Comparison of ENCODE assay signal across 20 cellular contexts in the genomic region with DNA sequence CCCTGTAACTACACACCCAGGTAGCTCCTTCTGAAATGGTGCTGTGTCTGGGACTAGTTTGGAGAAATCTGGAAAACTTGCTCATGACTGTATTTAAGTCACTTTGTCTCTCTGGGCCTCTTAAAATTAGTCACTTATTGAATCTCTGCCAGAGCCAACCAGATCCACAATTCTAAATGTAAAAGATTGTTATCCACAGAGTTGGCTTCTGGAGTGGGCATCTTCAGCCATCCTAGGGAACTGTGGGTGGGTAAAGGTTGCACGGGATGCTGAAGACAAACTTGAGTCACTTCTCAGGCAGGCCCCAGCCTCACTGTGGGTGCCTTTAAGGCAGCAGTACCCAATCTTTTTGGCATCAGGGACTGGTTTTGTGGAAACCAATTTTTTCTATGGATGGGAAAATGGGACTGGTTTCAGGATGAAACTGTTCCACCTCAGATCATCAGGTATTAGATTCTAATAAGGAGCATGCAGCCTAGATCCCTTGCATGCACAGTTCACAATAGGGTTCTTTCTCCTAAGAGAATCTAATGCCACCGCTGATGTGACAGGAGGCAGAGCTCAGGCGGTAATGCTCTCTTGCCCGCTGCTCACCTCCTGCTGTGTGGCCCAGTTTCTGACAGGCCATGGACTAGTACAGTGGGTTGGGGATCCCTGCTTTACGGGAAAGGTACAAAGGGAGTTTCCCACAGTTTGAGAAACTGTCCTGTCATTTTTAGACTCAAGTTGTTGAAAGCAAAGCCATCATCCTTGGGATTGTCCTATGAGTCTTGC.
A peak's percentile ranks its signal among the peaks of the same experiment; 100 is the strongest.
DNase-seq lines count a peak whose midpoint lies in the region; ATAC-seq, FAIRE-seq and TF ChIP-seq lines count a peak whose summit lies in the region.
"Had no signal": no experiment of that assay in that cellular context is flagged by ENCODE, and none has a peak within 500 bp of the region (broad histone marks: within the 10 kb centered on the region; RNA-seq: fewer than 3 reads in every experiment).

No MANE protein-coding gene starts in this region.

- H3K79me1 ChIP-seq in mesenchymal stem cell (replicated peaks; ENCODE audit: low read length, poor library complexity, severe bottlenecking): no peaks in the 10 kb centered on the region

- no peak overlapping the region for H3K4me2 ChIP-seq in mesenchymal stem cell (ENCODE audit: low read length, poor library complexity, severe bottlenecking)
- H3K4me2 ChIP-seq: BLaER1, hepatocyte had no signal

- intact Hi-C loops in ovary (cut with DNase I): no loop called here

- no peak overlapping the region for H3K14ac ChIP-seq in mesenchymal stem cell (ENCODE audit: low read length in 2 of 2)

- H3K36me3 ChIP-seq in bronchial epithelial cell (ENCODE audit: control insufficient read depth, insufficient read depth, low read length) (no peaks in the 10 kb centered on the region), mesenchymal stem cell (ENCODE audit: control insufficient read depth in 1 of 2, insufficient read depth in 2 of 2, low read depth in 1 of 2, low read length in 2 of 2) (no peaks in the 10 kb centered on the region), ovary (no peaks in the 10 kb centered on the region)
- H3K36me3 ChIP-seq: BLaER1, suprapubic skin had no signal

- TF ChIP-seq EP300 in ovary (IDR thresholded peaks at IDR 0.05): no peak

- H3K9ac ChIP-seq in mesenchymal stem cell (ENCODE audit: low read length): no peak overlapping the region
- H3K9ac ChIP-seq: BLaER1 had no signal

- H3K18ac ChIP-seq in mesenchymal stem cell (ENCODE audit: low read depth in 1 of 2, low read length in 2 of 2): no peak overlapping the region

- 90% methylated on average over 5 of the region's 5 CpGs for WGBS in mesenchymal stem cell
- 92 to 95% (median 94%) methylated on average over 5 of the region's 5 CpGs for WGBS in ovary, 3 donors

- TF ChIP-seq CTCF in bronchial epithelial cell (IDR thresholded peaks at IDR 0.05; ENCODE audit: insufficient read depth, low read length, severe bottlenecking) (no peak), ovary (IDR thresholded peaks at IDR 0.05) (no peak)

- no peak overlapping the region for H3K4me3 ChIP-seq in bronchial epithelial cell (ENCODE audit: low read depth, low read length)
- H3K4me3 ChIP-seq in mesenchymal stem cell (ENCODE audit: insufficient read depth in 1 of 2, low read depth in 1 of 2, low read length in 2 of 2): no peak overlapping the region
- H3K4me3 ChIP-seq in ovary: no peak overlapping the region
- H3K4me3 ChIP-seq: BLaER1, hepatocyte, K562, suprapubic skin had no signal

- H3K23ac ChIP-seq in mesenchymal stem cell (ENCODE audit: low read length in 2 of 2): no peak overlapping the region

- H3K27me3 ChIP-seq in bronchial epithelial cell (ENCODE audit: control insufficient read depth, insufficient read depth, low read length) (peaks cover 1% of the 10 kb centered on the region), mesenchymal stem cell (ENCODE audit: control insufficient read depth in 1 of 2, insufficient read depth in 1 of 2, low read length in 2 of 2) (no peaks in the 10 kb centered on the region), ovary (no peaks in the 10 kb centered on the region)
- H3K27me3 ChIP-seq: BLaER1, hepatocyte, suprapubic skin had no signal

- ATAC-seq in GM18861 (IDR thresholded peaks at IDR 0.05; ENCODE audit: unreplicated experiment) (no peak), HG03378 (IDR thresholded peaks at IDR 0.05; ENCODE audit: unreplicated experiment) (no peak)
- ATAC-seq: K562; naive thymus-derived CD8-positive, alpha-beta T cell had no signal

- no peak overlapping the region for H3K4ac ChIP-seq in mesenchymal stem cell (ENCODE audit: low read depth in 1 of 2, low read length in 2 of 2)

- H2BK15ac ChIP-seq in mesenchymal stem cell (ENCODE audit: low read depth, poor library complexity, severe bottlenecking): no peak overlapping the region

- H2BK120ac ChIP-seq in mesenchymal stem cell (ENCODE audit: low read depth, low read length): no peak overlapping the region

- H3K27ac ChIP-seq in mesenchymal stem cell (ENCODE audit: low read length, poor library complexity, severe bottlenecking) (no peak overlapping the region), ovary (no peak overlapping the region)
- H3K27ac ChIP-seq: BLaER1, hepatocyte, suprapubic skin had no signal

- no peak for FAIRE-seq in bronchial epithelial cell (lab: Jason Lieb, UNC)
- FAIRE-seq: H1, K562, kidney had no signal

- no peak overlapping the region for H4K91ac ChIP-seq in mesenchymal stem cell (ENCODE audit: low read length)

- H4K8ac ChIP-seq in mesenchymal stem cell (ENCODE audit: low read length): no peak overlapping the region

- peak; percentile 78 for DNase-seq in EH (ENCODE audit: low read depth)
- DNase-seq in LHCN-M2 (ENCODE audit: low read depth): peak; percentile 41
- DNase-seq in bronchial epithelial cell (ENCODE audit: low read depth): peak; percentile 30
- peak; percentile 46 for DNase-seq in mesenchymal stem cell
- DNase-seq in DMS114 treated with DMSO at 0.1 percent for 48 hours (lab: John Stamatoyannopoulos, UW; ENCODE audit: unreplicated experiment): no peak
- no peak for DNase-seq in ovary
- DNase-seq: activated CD4-positive, CD25-positive, alpha-beta regulatory T cell; activated naive CD8-positive, alpha-beta T cell treated with anti-CD3 and anti-CD28 coated beads for 36 hours; effector CD8-positive, alpha-beta T cell; kidney; naive thymus-derived CD8-positive, alpha-beta T cell; NCI-H69; stimulated activated CD4-positive, alpha-beta T cell treated with anti-CD3 and anti-CD28 coated beads, Interleukin-4, amount 100 ng/mL, for 24 hours had no signal

- H3K9me3 ChIP-seq in mesenchymal stem cell (ENCODE audit: control insufficient read depth, low read length) (no peaks in the 10 kb centered on the region), ovary (no peaks in the 10 kb centered on the region)
- H3K9me3 ChIP-seq: BLaER1, suprapubic skin had no signal

- TF ChIP-seq POLR2A in ovary (IDR thresholded peaks at IDR 0.05): no peak

- H2BK12ac ChIP-seq in mesenchymal stem cell (ENCODE audit: low read length in 2 of 2): peak overlapping the region in 1 of 2 experiments; percentile 69

- H3K4me1 ChIP-seq in mesenchymal stem cell (ENCODE audit: control insufficient read depth, insufficient read depth, low read depth, low read length): peaks cover 1% of the 10 kb centered on the region
- H3K4me1 ChIP-seq in ovary (ENCODE audit: insufficient read depth): no peaks in the 10 kb centered on the region
- H3K4me1 ChIP-seq: BLaER1, suprapubic skin had no signal

- no peak overlapping the region for H2AK5ac ChIP-seq in mesenchymal stem cell (ENCODE audit: low read length, severe bottlenecking)

- no peak overlapping the region for H2BK5ac ChIP-seq in mesenchymal stem cell (ENCODE audit: low read depth, low read length, poor library complexity, severe bottlenecking)

- H2AFZ ChIP-seq in mesenchymal stem cell (ENCODE audit: low read depth, low read length): no peak overlapping the region
- H2AFZ ChIP-seq: hepatocyte had no signal

Comparison
In these comparisons a context has a peak if more than half of its experiments do, and no peak if none do; other contexts are left out.
1. DNase-seq: peak in EH (single experiment), LHCN-M2 (single experiment), bronchial epithelial cell (single experiment) and mesenchymal stem cell (single experiment); none in DMS114 treated with DMSO at 0.1 percent for 48 hours (single experiment) and ovary (0 of 5).